Comparison of ENCODE assay signal across 8 cellular contexts in the genomic region with DNA sequence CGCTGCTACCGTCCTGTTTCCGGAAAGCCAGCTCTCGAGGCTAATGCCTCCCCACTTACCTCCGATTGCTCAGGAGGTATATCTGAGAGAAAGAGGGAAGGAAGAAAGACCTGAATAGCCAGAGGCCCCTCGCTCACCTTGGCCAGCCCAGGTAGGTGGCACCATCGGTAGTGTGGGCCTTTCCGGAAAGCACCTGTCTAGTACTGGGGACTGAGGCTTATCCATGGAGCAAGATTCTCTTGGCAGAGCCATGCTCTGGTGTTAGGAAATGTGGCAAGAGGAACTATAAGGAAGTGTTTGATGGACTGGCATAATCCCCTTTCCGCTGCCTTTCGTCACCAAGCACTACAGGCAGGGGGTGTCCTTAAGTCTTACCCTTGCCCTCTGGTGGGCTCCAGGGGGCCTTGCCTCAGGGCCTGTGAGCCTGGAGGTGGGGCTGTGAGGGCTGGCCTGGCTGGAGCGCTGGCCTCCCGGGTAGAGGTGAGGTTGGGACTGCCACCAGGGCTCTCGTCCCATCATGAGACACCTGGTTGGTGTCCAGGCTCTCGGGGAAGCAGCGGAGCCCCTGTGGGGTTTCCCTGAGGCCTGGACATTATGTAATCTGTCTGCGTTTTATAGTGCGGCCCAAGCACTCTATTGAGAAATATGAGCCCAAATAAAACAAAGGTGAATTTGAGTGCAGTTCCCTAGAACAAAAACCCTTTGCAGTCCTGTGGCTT. TPM values are rescaled to one million over a fixed set of nuclear protein-coding genes. Genes with fewer than 3 reads are reported as not detected.
DNase-seq lines count a peak whose midpoint lies in the region; ATAC-seq and TF ChIP-seq lines count a peak whose summit lies in the region.

No MANE protein-coding gene starts in this region.

- H3K9ac ChIP-seq in mucosa of rectum (ENCODE audit: low read depth in 1 of 2, low read length in 2 of 2) = peak overlapping the region; percentile 85 to 99

- no peaks in the 10 kb centered on the region for H3K9me3 ChIP-seq in CD4-positive, alpha-beta T cell (ENCODE audit: control insufficient read depth, low read length)
- H3K9me3 ChIP-seq in MG63 = no peaks in the 10 kb centered on the region
- no peaks in the 10 kb centered on the region for H3K9me3 ChIP-seq in mucosa of rectum (ENCODE audit: control insufficient read depth in 2 of 2, low read length in 2 of 2)

- no peak for TF ChIP-seq CTCF in CD4-positive, alpha-beta T cell (IDR thresholded peaks at IDR 0.05)

- POLR2A ChIA-PET in CD4-positive, alpha-beta T cell (lab: Charles Lee) = interaction anchor here (1.4 kb wide), 1 partner anchor 271 kb away, joined by 5 read pairs; no protein-coding TSS in a partner anchor

- CTCF ChIA-PET in CD4-positive, alpha-beta T cell (lab: Charles Lee) = no interaction called here

- H3K4me1 Mint-ChIP-seq in CD4-positive, alpha-beta T cell (ENCODE audit: low read depth) = peaks cover 82% of the 10 kb centered on the region

- H3K4me1 ChIP-seq in mucosa of rectum (ENCODE audit: control insufficient read depth in 2 of 2, insufficient read depth in 2 of 2, low read length in 2 of 2) = peaks cover 57 to 58% of the 10 kb centered on the region in 2 donors

- H3K27me3 Mint-ChIP-seq in CD4-positive, alpha-beta T cell = no peaks in the 10 kb centered on the region

- peak overlapping the region; percentile 93 for H3K27ac Mint-ChIP-seq in CD4-positive, alpha-beta T cell

- peak overlapping the region; percentile 89 for H3K4me3 Mint-ChIP-seq in CD4-positive, alpha-beta T cell

- no peak for DNase-seq in CD4-positive, alpha-beta T cell
- DNase-seq in MG63 = no peak
- peak; percentile 18 for DNase-seq in cerebellum (ENCODE audit: low spot score)
- no peak for DNase-seq in iPS-NIHi7 (ENCODE audit: extremely low spot score)
- no peak for DNase-seq in hepatic stellate cell (ENCODE audit: low spot score)
- DNase-seq in HCEC 1CT = no peak

- no peaks in the 10 kb centered on the region for H3K9me3 Mint-ChIP-seq in CD4-positive, alpha-beta T cell

- H3K27ac ChIP-seq in CD4-positive, alpha-beta T cell (ENCODE audit: low read depth, low read length) = peak overlapping the region; percentile 19
- H3K27ac ChIP-seq in mucosa of rectum (ENCODE audit: low read depth in 2 of 2, low read length in 2 of 2) = peak overlapping the region; percentile 92 to 95

- peaks cover 19% of the 10 kb centered on the region for H3K36me3 Mint-ChIP-seq in CD4-positive, alpha-beta T cell (ENCODE audit: low read depth)

- H3K27me3 ChIP-seq in CD4-positive, alpha-beta T cell (ENCODE audit: control insufficient read depth, insufficient read depth, low read length) = no peaks in the 10 kb centered on the region
- H3K27me3 ChIP-seq in MG63 (no peaks in the 10 kb centered on the region), mucosa of rectum (ENCODE audit: control insufficient read depth in 2 of 2, insufficient read depth in 2 of 2, low read length in 2 of 2) (no peaks in the 10 kb centered on the region)

- H3K36me3 ChIP-seq in MG63 = no peaks in the 10 kb centered on the region
- no peaks in the 10 kb centered on the region for H3K36me3 ChIP-seq in mucosa of rectum (ENCODE audit: control insufficient read depth in 2 of 2, insufficient read depth in 2 of 2, low read length in 2 of 2)

- peak overlapping the region; percentile 63 for H3K4me3 ChIP-seq in MG63
- peak overlapping the region; percentile 87 to 91 for H3K4me3 ChIP-seq in mucosa of rectum (ENCODE audit: low read length in 2 of 2)

- intact Hi-C loops in CD4-positive, alpha-beta T cell (cut with DNase I, micrococcal nuclease) = loop anchor here (2.0 to 10.0 kb wide), 6 partner anchors 23 to 903 kb away; a partner anchor contains a TSS

- ATAC-seq in CD4-positive, alpha-beta T cell (ENCODE audit: poor library complexity) = no peak
- ATAC-seq in GM19328 (IDR thresholded peaks at IDR 0.05; ENCODE audit: unreplicated experiment) = no peak

RNA-seq across cellular contexts. Expression of a gene that starts 2.9 kb away (rescaled TPM):
- total RNA-seq in CD4-positive, alpha-beta T cell = 10 to 100 TPM; 33.5 to 35.3 TPM
- total RNA-seq in MG63 (2014; rRNA removed; shearing (Covaris generic); ENCODE audit: low replicate concordance) = 1.4 and 1.8 TPM in 2 replicates
- 44.4 TPM for total RNA-seq in cerebellum

Comparison
In these comparisons a context has a peak if more than half of its experiments do, and no peak if none do; other contexts are left out.
1. RNA of a gene that starts 2.9 kb away (total RNA-seq): 44.4 TPM in cerebellum (single experiment) and 33.5 to 35.3 TPM in CD4-positive, alpha-beta T cell; 1.4 to 1.8 TPM in MG63; every median in the first group is over 10 times any median in the second.